8 cellular contexts compared by ENCODE assay signal in the genomic region with DNA sequence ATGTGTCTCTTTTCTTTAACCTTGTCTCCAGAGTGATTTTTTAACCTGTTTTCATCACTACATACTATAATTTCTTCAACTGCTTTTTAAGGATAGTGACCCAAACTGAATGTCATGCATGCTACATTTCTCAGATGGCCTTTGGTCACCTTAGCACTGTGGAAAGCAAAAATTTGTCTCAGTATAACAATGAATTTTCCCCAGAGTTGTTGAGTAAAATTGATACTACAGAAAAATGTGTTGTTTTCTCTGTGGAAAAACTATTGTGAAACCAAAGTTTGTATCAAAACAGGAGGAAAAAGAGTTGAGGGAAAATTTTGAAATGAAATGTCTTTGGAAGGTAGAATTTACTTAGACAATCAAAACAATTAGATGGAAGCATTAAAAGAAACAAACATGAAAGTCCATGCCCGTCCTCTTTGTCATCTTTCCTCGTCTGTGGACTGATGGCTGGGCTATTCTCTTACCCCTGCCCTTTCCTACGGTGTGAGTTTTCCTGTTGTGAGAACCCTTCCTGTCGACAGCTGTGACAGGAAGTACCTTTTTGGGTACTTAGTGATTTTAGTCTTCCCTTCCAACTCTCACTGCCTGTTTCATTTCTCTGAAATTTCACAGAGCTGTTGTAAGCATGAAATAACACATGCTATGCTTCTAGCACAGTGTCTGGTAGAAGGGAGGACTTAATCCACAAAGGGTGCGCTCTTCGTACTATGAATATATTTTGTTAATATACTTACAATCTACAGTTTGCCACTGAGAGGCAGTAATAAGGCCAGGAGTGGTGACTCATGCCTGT. TPM values are rescaled to one million over a fixed set of nuclear protein-coding genes. Genes with fewer than 3 reads are reported as not detected.
A peak's percentile ranks its signal among the peaks of the same experiment; 100 is the strongest.
DNase-seq lines count a peak whose midpoint lies in the region; ATAC-seq, FAIRE-seq and TF ChIP-seq lines count a peak whose summit lies in the region.

No MANE protein-coding gene starts in this region.

- no peak for TF ChIP-seq RAD21 in K562 (CRISPR knock-in tag; conservative IDR thresholded peaks at IDR 0.05 in 1 of 2, IDR thresholded peaks at IDR 0.05 in 1 of 2)

- ATAC-seq in left ventricle myocardium superior (no peak), HG03103 (IDR thresholded peaks at IDR 0.05; ENCODE audit: low read depth, unreplicated experiment) (peak; percentile 49), K562 (no peak), aorta (ENCODE audit: low FRiP score) (no peak)

- WGBS in K562 (ENCODE audit: insufficient coverage, low coverage, missing lambda C conversion rate) = 76% methylated on average over 6 of the region's 6 CpGs
- WGBS in aorta, 2 donors = 21 to 23% methylated on average over 6 of the region's 6 CpGs
- WGBS in hepatocyte (ENCODE audit: low lambda C conversion rate, missing lambda C conversion rate) = 76% methylated on average over 6 of the region's 6 CpGs

- H3K4me1 ChIP-seq in left ventricle myocardium inferior (peaks cover 19% of the 10 kb centered on the region), K562 (replicated peaks in 1 of 2; ENCODE audit: control insufficient read depth in 2 of 2, insufficient read depth in 2 of 2, low read length in 2 of 2) (no peaks in the 10 kb centered on the region; a peak in 1 of 5 replicates), aorta (ENCODE audit: control insufficient read depth in 1 of 2, insufficient read depth in 2 of 2, low read length in 2 of 2) (peaks cover 4 to 7% of the 10 kb centered on the region in 2 donors), hepatocyte (ENCODE audit: insufficient read depth) (no peaks in the 10 kb centered on the region)

- in situ Hi-C loops in K562 (cut with MboI) = no loop called here

- no peak overlapping the region for H3K4me3 ChIP-seq in left ventricle myocardium inferior
- H3K4me3 ChIP-seq in K562 = no peak overlapping the region
- no peak overlapping the region for H3K4me3 ChIP-seq in aorta (ENCODE audit: low read length in 2 of 2)
- H3K4me3 ChIP-seq in hepatocyte = no peak overlapping the region

- H2AFZ ChIP-seq in K562 (ENCODE audit: low read depth, low read length) (no peak overlapping the region), hepatocyte (no peak overlapping the region)

- H3K27me3 ChIP-seq in left ventricle myocardium inferior (ENCODE audit: low read depth) (no peaks in the 10 kb centered on the region), K562 (ENCODE audit: control insufficient read depth in 2 of 2, insufficient read depth in 2 of 2, low read length in 2 of 2) (no peaks in the 10 kb centered on the region), aorta (ENCODE audit: control insufficient read depth in 1 of 2, insufficient read depth in 2 of 2, low read length in 1 of 2) (no peaks in the 10 kb centered on the region), hepatocyte (no peaks in the 10 kb centered on the region)

- CTCF ChIA-PET in K562 (lab: Yijun Ruan, JAX; ENCODE audit: low intra/inter-chr PET ratio) = no interaction called here

- H3K36me3 ChIP-seq in left ventricle myocardium inferior = peaks cover 55% of the 10 kb centered on the region
- H3K36me3 ChIP-seq in K562 (ENCODE audit: control insufficient read depth, insufficient read depth, low read length) = peaks cover 14% of the 10 kb centered on the region
- peaks cover 2 to 7% of the 10 kb centered on the region in 2 donors for H3K36me3 ChIP-seq in aorta (ENCODE audit: control insufficient read depth in 1 of 2, insufficient read depth in 2 of 2, low read length in 1 of 2)
- no peaks in the 10 kb centered on the region for H3K36me3 ChIP-seq in hepatocyte (replicated peaks; ENCODE audit: insufficient read depth, low read depth)

- no peak for TF ChIP-seq CTCF in left ventricle myocardium inferior (IDR thresholded peaks at IDR 0.05; ENCODE audit: borderline replicate concordance)
- TF ChIP-seq CTCF in K562 (IDR thresholded peaks at IDR 0.05 in 2 of 3, conservative IDR thresholded peaks at IDR 0.05 in 1 of 3; ENCODE audit: insufficient read depth in 2 of 3, low read depth in 1 of 3, low read length in 3 of 3) = no peak
- TF ChIP-seq CTCF in hepatocyte (IDR thresholded peaks at IDR 0.05; ENCODE audit: poor library complexity) = no peak

- H3K79me2 ChIP-seq in K562 (ENCODE audit: control insufficient read depth, insufficient read depth, low read length) (no peaks in the 10 kb centered on the region), hepatocyte (no peaks in the 10 kb centered on the region)

- H3K9me3 ChIP-seq in left ventricle myocardium inferior (replicated peaks) = no peaks in the 10 kb centered on the region
- no peaks in the 10 kb centered on the region for H3K9me3 ChIP-seq in K562 (replicated peaks; ENCODE audit: control insufficient read depth, insufficient read depth, low read depth, low read length)
- H3K9me3 ChIP-seq in aorta (ENCODE audit: control insufficient read depth, low read length) = no peaks in the 10 kb centered on the region
- no peaks in the 10 kb centered on the region for H3K9me3 ChIP-seq in hepatocyte (ENCODE audit: low read depth)

- no peak for FAIRE-seq in K562 (lab: Jason Lieb, UNC)

- no peaks in the 10 kb centered on the region for H3K9me1 ChIP-seq in K562 (ENCODE audit: control insufficient read depth, insufficient read depth, low read length)

- no peak overlapping the region for H3K4me2 ChIP-seq in K562 (ENCODE audit: insufficient read depth, low read length)
- no peak overlapping the region for H3K4me2 ChIP-seq in hepatocyte

- H4K20me1 ChIP-seq in K562 (replicated peaks; ENCODE audit: control insufficient read depth, insufficient read depth, low read length) (no peaks in the 10 kb centered on the region), hepatocyte (ENCODE audit: insufficient read depth, poor library complexity, severe bottlenecking) (no peaks in the 10 kb centered on the region)

- no TSS peak for BruUV-seq in K562 (replicated peaks; lab: Mats Ljungman, UMichigan)

- H3K27ac ChIP-seq in left ventricle myocardium inferior (replicated peaks) (peak overlapping the region; percentile 20), K562 (ENCODE audit: extremely low read depth, low read depth, low read length) (no peak overlapping the region), aorta (ENCODE audit: low read depth in 1 of 2, low read length in 2 of 2) (peak overlapping the region; percentile 36 to 98), hepatocyte (no peak overlapping the region)

- DNase-seq in left ventricle myocardium inferior (no peak), left ventricle myocardium superior (no peak), K562 (ENCODE audit: extremely low read depth in 1 of 4, low spot score in 3 of 4) (no peak), aorta (no peak), occipital lobe (lab: John Stamatoyannopoulos, UW) (no peak), hepatocyte (ENCODE audit: low spot score) (no peak), NCI-H1048 (lab: John Stamatoyannopoulos, UW) (no peak)

- intact Hi-C loops in left ventricle myocardium inferior (cut with micrococcal nuclease) = no loop called here
- intact Hi-C loops in left ventricle myocardium superior (cut with micrococcal nuclease) = no loop called here
- intact Hi-C loops in K562 (cut with micrococcal nuclease) = no loop called here
- intact Hi-C loops in aorta (cut with DNase I) = no loop called here

- no peaks in the 10 kb centered on the region for H3K9me2 ChIP-seq in hepatocyte (replicated peaks; ENCODE audit: insufficient read depth)

- TF ChIP-seq EP300 in K562 (IDR thresholded peaks at IDR 0.05; ENCODE audit: low read length) = no peak

- H3K9ac ChIP-seq in K562 (ENCODE audit: insufficient read depth in 1 of 2, low read depth in 2 of 2, low read length in 2 of 2) = no peak overlapping the region

- POLR2A ChIA-PET in K562 (lab: Yijun Ruan, JAX) = no interaction called here

- no peak for TF ChIP-seq POLR2A in K562 (conservative IDR thresholded peaks at IDR 0.05)

RNA-seq across cellular contexts. Expression of a gene that starts 50.8 kb away (rescaled TPM):
- 2.8 TPM for total RNA-seq in left ventricle myocardium inferior
- total RNA-seq in left ventricle myocardium superior = 2.4 TPM
- 2.8 and 10.2 TPM in 2 replicates for total RNA-seq in K562 (2011; cell fraction: chromatin; rRNA removed; ENCODE audit: low replicate concordance)
- total RNA-seq in K562 (2011; cell fraction: nucleolus; rRNA removed) = 1.5 and 2.1 TPM in 2 replicates
- total RNA-seq in K562 (2011; cell fraction: nucleoplasm; rRNA removed) = 5.4 and 7.9 TPM in 2 replicates
- total RNA-seq in K562 (2014; rRNA removed) = 0.24 and 0.91 TPM in 2 replicates
- 0.62 and 1.1 TPM in 2 replicates for total RNA-seq in K562 (2014; rRNA removed; fragmentation: Illumina TruSeq; extraction: Trizol)
- total RNA-seq in K562 (2015; rRNA removed; fragmentation: Illumina TruSeq; extraction: Trizol) = 0.45 and 0.62 TPM in 2 replicates
- total RNA-seq in K562 (2021) = 0.40 and 0.42 TPM in 2 replicates
- polyA plus RNA-seq in K562 (2011; rRNA removed) = 2.1 TPM in 2 replicates
- 0.22 and 0.47 TPM in 2 replicates for polyA plus RNA-seq in K562 (2011; cell fraction: cytosol; rRNA removed)
- 4.4 and 6.1 TPM in 2 replicates for polyA plus RNA-seq in K562 (2011; cell fraction: nucleus; rRNA removed)
- polyA plus RNA-seq in K562 (2012) = 0.62 and 1.2 TPM in 2 replicates
- 0.22 and 0.45 TPM in 2 replicates for polyA plus RNA-seq in K562 (2014; fragmentation: Illumina TruSeq; extraction: Trizol)
- polyA plus RNA-seq in K562 (2014; fragmentation: Nextera tagmentation; extraction: Ambion mirVana) = under 1 TPM; 0.51 to 0.59 TPM
- 0.49 and 0.78 TPM in 2 replicates for polyA plus RNA-seq in K562 (2014; rRNA removed)
- polyA minus RNA-seq in K562 (2011; rRNA and poly(A)+ RNA removed) = 1.8 and 2.5 TPM in 2 replicates
- polyA minus RNA-seq in K562 (2011; cell fraction: cytosol; rRNA and poly(A)+ RNA removed) = 0.46 TPM in 1 of 2 replicates, not detected in the other
- 1.9 and 3.8 TPM in 2 replicates for polyA minus RNA-seq in K562 (2011; cell fraction: nucleus; rRNA and poly(A)+ RNA removed)
- 1 to 10 TPM; 1.8 to 2.8 TPM for total RNA-seq in aorta
- polyA plus RNA-seq in aorta = 1 to 10 TPM; 1.1 to 3.4 TPM
- 10.8 TPM for total RNA-seq in occipital lobe
- 0.12 and 0.23 TPM in 2 replicates for total RNA-seq in hepatocyte
- polyA plus RNA-seq in hepatocyte = 0.30 and 0.89 TPM in 2 replicates

RNA-seq across cellular contexts. Expression of a gene that starts 51.7 kb away (rescaled TPM):
- total RNA-seq in left ventricle myocardium inferior = 18.0 TPM
- total RNA-seq in left ventricle myocardium superior = 15.2 TPM
- 16.6 and 36.8 TPM in 2 replicates for total RNA-seq in K562 (2011; cell fraction: chromatin; rRNA removed; ENCODE audit: low replicate concordance)
- total RNA-seq in K562 (2011; cell fraction: nucleolus; rRNA removed) = 19.0 and 25.1 TPM in 2 replicates
- 23.8 and 26.5 TPM in 2 replicates for total RNA-seq in K562 (2011; cell fraction: nucleoplasm; rRNA removed)
- 3.8 and 6.5 TPM in 2 replicates for total RNA-seq in K562 (2014; rRNA removed)
- total RNA-seq in K562 (2014; rRNA removed; fragmentation: Illumina TruSeq; extraction: Trizol) = 2.5 and 3.6 TPM in 2 replicates
- total RNA-seq in K562 (2015; rRNA removed; fragmentation: Illumina TruSeq; extraction: Trizol) = 2.1 and 2.3 TPM in 2 replicates
- total RNA-seq in K562 (2021) = 6.1 and 8.3 TPM in 2 replicates
- 53.7 and 57.3 TPM in 2 replicates for polyA plus RNA-seq in K562 (2011; rRNA removed)
- polyA plus RNA-seq in K562 (2011; cell fraction: cytosol; rRNA removed) = 31.7 and 42.0 TPM in 2 replicates
- 43.2 and 57.2 TPM in 2 replicates for polyA plus RNA-seq in K562 (2011; cell fraction: nucleus; rRNA removed)
- polyA plus RNA-seq in K562 (2012) = 9.2 and 12.4 TPM in 2 replicates
- polyA plus RNA-seq in K562 (2014; fragmentation: Illumina TruSeq; extraction: Trizol) = 1.9 and 3.3 TPM in 2 replicates
- polyA plus RNA-seq in K562 (2014; fragmentation: Nextera tagmentation; extraction: Ambion mirVana) = 1 to 10 TPM; 1.3 to 3.1 TPM
- polyA plus RNA-seq in K562 (2014; rRNA removed) = 5.1 and 11.5 TPM in 2 replicates
- 20.3 and 21.4 TPM in 2 replicates for polyA minus RNA-seq in K562 (2011; rRNA and poly(A)+ RNA removed)
- polyA minus RNA-seq in K562 (2011; cell fraction: cytosol; rRNA and poly(A)+ RNA removed) = 11.2 and 14.8 TPM in 2 replicates
- 21.1 and 29.7 TPM in 2 replicates for polyA minus RNA-seq in K562 (2011; cell fraction: nucleus; rRNA and poly(A)+ RNA removed)
- total RNA-seq in aorta = 10 to 100 TPM; 22.2 to 38.6 TPM
- 10 to 100 TPM; 18.9 to 40.5 TPM for polyA plus RNA-seq in aorta
- total RNA-seq in occipital lobe = 25.1 TPM
- total RNA-seq in hepatocyte = 1.7 and 9.8 TPM in 2 replicates
- 8.6 and 11.4 TPM in 2 replicates for polyA plus RNA-seq in hepatocyte

Comparison
In these comparisons a context has a peak if more than half of its experiments do, and no peak if none do; other contexts are left out.
1. H3K27ac ChIP-seq: peak in left ventricle myocardium inferior (single experiment) and aorta (2 of 2); none in K562 (single experiment) and hepatocyte (single experiment).